ENCODE assay signal across 39 cellular contexts in the genomic region with DNA sequence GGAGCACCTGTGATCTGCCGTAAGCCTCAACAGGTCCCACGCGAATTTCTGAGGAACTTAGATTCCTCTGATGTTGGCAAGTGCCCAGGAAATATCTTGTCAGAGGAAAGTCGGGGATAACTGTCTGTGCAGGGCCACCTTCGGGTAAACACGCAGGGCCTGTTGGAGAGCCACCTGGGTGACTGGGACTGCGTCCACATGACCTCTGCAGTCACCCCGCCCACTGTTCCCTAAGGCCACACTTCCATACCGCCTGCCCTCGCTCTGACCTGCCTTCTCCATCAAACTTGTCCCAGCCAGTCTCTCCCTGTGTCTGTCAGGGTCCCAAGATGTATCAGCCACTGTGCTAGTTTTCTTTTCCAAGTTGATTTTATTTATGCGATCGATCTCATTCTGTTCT. TPM values are rescaled to one million over a fixed set of nuclear protein-coding genes. Genes with fewer than 3 reads are reported as not detected.
"Had no signal": no experiment of that assay in that cellular context is flagged by ENCODE, and none has a peak within 500 bp of the region (broad histone marks: within the 10 kb centered on the region; RNA-seq: fewer than 3 reads in every experiment).

No MANE protein-coding gene starts in this region.

- H3K36me3 Mint-ChIP-seq: activated naive CD4-positive, alpha-beta T cell treated with anti-CD3 and anti-CD28 coated beads, Interleukin-2, amount 10 ng/mL, durations not matched to agents 7 days and 5 days; activated naive CD8-positive, alpha-beta T cell treated with anti-CD3 and anti-CD28 coated beads, Interleukin-2, amount 10 ng/mL, durations not matched to agents 7 days and 5 days; brain; immature natural killer cell; stimulated activated memory B cell treated with anti-CD40 and anti-IgM and Interleukin-4, amounts not matched to agents 10 μg/mL and 1 μg/mL and 100 μg/mL, for 72 hours; type B pancreatic cell had no signal

- H3K27ac Mint-ChIP-seq: activated naive CD4-positive, alpha-beta T cell treated with anti-CD3 and anti-CD28 coated beads, Interleukin-2, amount 10 ng/mL, durations not matched to agents 7 days and 5 days; activated naive CD8-positive, alpha-beta T cell treated with anti-CD3 and anti-CD28 coated beads, Interleukin-2, amount 10 ng/mL, durations not matched to agents 7 days and 5 days; activated T-cell treated with anti-CD3 and anti-CD28 coated beads, Interleukin-2, amount 50 U/mL, for 24 hours; brain; dendritic cell treated with granulocyte-macrophage colony-stimulating factor and Interleukin-4, amounts not matched to agents 40 ng/mL and 50 ng/mL, for 4 days; endodermal cell; immature natural killer cell; nephron; stimulated activated memory B cell treated with anti-CD40 and anti-IgM and Interleukin-4, amounts not matched to agents 10 μg/mL and 1 μg/mL and 100 μg/mL, for 72 hours; stimulated activated naive CD8-positive, alpha-beta T cell treated with anti-CD3 and anti-CD28 coated beads, Interleukin-15, amount 100 ng/mL, for 72 hours; type B pancreatic cell had no signal

- H3K9me3 Mint-ChIP-seq: activated naive CD4-positive, alpha-beta T cell treated with anti-CD3 and anti-CD28 coated beads, Interleukin-2, amount 10 ng/mL, durations not matched to agents 7 days and 5 days; activated naive CD8-positive, alpha-beta T cell treated with anti-CD3 and anti-CD28 coated beads, Interleukin-2, amount 10 ng/mL, durations not matched to agents 7 days and 5 days; activated T-cell treated with anti-CD3 and anti-CD28 coated beads, Interleukin-2, amount 50 U/mL, for 24 hours; dendritic cell treated with granulocyte-macrophage colony-stimulating factor and Interleukin-4, amounts not matched to agents 40 ng/mL and 50 ng/mL, for 4 days; endodermal cell; immature natural killer cell; nephron; stimulated activated memory B cell treated with anti-CD40 and anti-IgM and Interleukin-4, amounts not matched to agents 10 μg/mL and 1 μg/mL and 100 μg/mL, for 72 hours; stimulated activated naive CD8-positive, alpha-beta T cell treated with anti-CD3 and anti-CD28 coated beads, Interleukin-15, amount 100 ng/mL, for 72 hours; type B pancreatic cell had no signal

- H3K27me3 Mint-ChIP-seq: activated naive CD8-positive, alpha-beta T cell treated with anti-CD3 and anti-CD28 coated beads, Interleukin-2, amount 10 ng/mL, durations not matched to agents 7 days and 5 days; stimulated activated memory B cell treated with anti-CD40 and anti-IgM and Interleukin-4, amounts not matched to agents 10 μg/mL and 1 μg/mL and 100 μg/mL, for 72 hours; stimulated activated naive CD8-positive, alpha-beta T cell treated with anti-CD3 and anti-CD28 coated beads, Interleukin-15, amount 100 ng/mL, for 72 hours had no signal

- H3K36me3 ChIP-seq: ascending aorta, heart left ventricle, left lung, neutrophil, pancreas, prostate gland, sigmoid colon, vagina had no signal

- H3K4me1 Mint-ChIP-seq: immature natural killer cell had no signal

- H3K4me3 Mint-ChIP-seq: activated naive CD4-positive, alpha-beta T cell treated with anti-CD3 and anti-CD28 coated beads, Interleukin-2, amount 10 ng/mL, durations not matched to agents 7 days and 5 days; activated naive CD8-positive, alpha-beta T cell treated with anti-CD3 and anti-CD28 coated beads, Interleukin-2, amount 10 ng/mL, durations not matched to agents 7 days and 5 days; activated T-cell treated with anti-CD3 and anti-CD28 coated beads, Interleukin-2, amount 50 U/mL, for 24 hours; brain; dendritic cell treated with granulocyte-macrophage colony-stimulating factor and Interleukin-4, amounts not matched to agents 40 ng/mL and 50 ng/mL, for 4 days; endodermal cell; immature natural killer cell; nephron; stimulated activated memory B cell treated with anti-CD40 and anti-IgM and Interleukin-4, amounts not matched to agents 10 μg/mL and 1 μg/mL and 100 μg/mL, for 72 hours; stimulated activated naive CD8-positive, alpha-beta T cell treated with anti-CD3 and anti-CD28 coated beads, Interleukin-15, amount 100 ng/mL, for 72 hours; type B pancreatic cell had no signal

- H3K4me3 ChIP-seq: ascending aorta, heart left ventricle, left lung, pancreas, prostate gland, sigmoid colon, smooth muscle cell, vagina had no signal

- DNase-seq: activated CD4-positive, alpha-beta T cell treated with anti-CD3 and anti-CD28 coated beads for 48 hours; activated CD4-positive, alpha-beta T cell treated with anti-CD3 and anti-CD28 coated beads, Interleukin-2, amount 50 U/mL, for 48 hours; activated CD8-positive, alpha-beta memory T cell treated with anti-CD3 and anti-CD28 coated beads for 24 hours; activated gamma-delta T cell; activated naive CD4-positive, alpha-beta T cell treated with anti-CD3 and anti-CD28 coated beads, Interleukin-2, amount 10 ng/mL, durations not matched to agents 7 days and 5 days; activated naive CD8-positive, alpha-beta T cell treated with anti-CD3 and anti-CD28 coated beads, Interleukin-2, amount 10 ng/mL, durations not matched to agents 7 days and 5 days; activated T-cell treated with anti-CD3 and anti-CD28 coated beads, Interleukin-2, amount 50 U/mL, for 24 hours; central memory CD4-positive, alpha-beta T cell; endodermal cell; foreskin fibroblast; heart left ventricle; hypothalamus; immature natural killer cell; left lung; pancreas; retina; sigmoid colon; stimulated activated CD4-positive, alpha-beta T cell treated with anti-CD3 and anti-CD28 coated beads, Interleukin-1b, Interleukin-23, amount 100 ng/mL, for 48 hours; stimulated activated CD4-positive, alpha-beta T cell treated with anti-CD3 and anti-CD28 coated beads, Interleukin-4, amount 100 ng/mL, for 4 hours; stimulated activated CD8-positive, alpha-beta memory T cell treated with anti-CD3 and anti-CD28 coated beads, Interleukin-4, amount 100 ng/mL, for 48 hours; stimulated activated naive CD8-positive, alpha-beta T cell treated with anti-CD3 and anti-CD28 coated beads, Interleukin-15, amount 100 ng/mL, for 72 hours; substantia nigra had no signal

- FAIRE-seq: pancreas, TTC549 had no signal

- H3K4me2 ChIP-seq: smooth muscle cell had no signal

- H3K27me3 ChIP-seq: ascending aorta, pancreas, vagina had no signal

- H3K4me1 ChIP-seq: pancreas, prostate gland, vagina had no signal

- H3K27ac ChIP-seq: ascending aorta, heart left ventricle, left lung, neutrophil, pancreas, prostate gland, sigmoid colon, vagina, VCaP had no signal

- H3K9me3 ChIP-seq: ascending aorta, heart left ventricle, left lung, neutrophil, pancreas, prostate gland, sigmoid colon, vagina had no signal

- ATAC-seq: activated CD4-positive, CD25-positive, alpha-beta regulatory T cell treated with anti-CD3 and anti-CD28 coated beads, Interleukin-2, amount 50 U/mL, for 24 hours; esophagus mucosa; heart left ventricle; left lung; pancreas; stimulated activated memory B cell treated with anti-CD40 and anti-IgM and Interleukin-4, amounts not matched to agents 10 μg/mL and 1 μg/mL and 100 μg/mL, for 72 hours; stimulated activated naive CD8-positive, alpha-beta T cell treated with anti-CD3 and anti-CD28 coated beads, Interleukin-15, amount 100 ng/mL, for 72 hours had no signal

RNA-seq across cellular contexts. Expression of a gene that starts 28.7 kb away (rescaled TPM):
- total RNA-seq: activated naive CD8-positive, alpha-beta T cell treated with anti-CD3 and anti-CD28 coated beads, Interleukin-2, amount 10 ng/mL, durations not matched to agents 7 days and 5 days; ascending aorta; endodermal cell; esophagus mucosa; heart left ventricle; kidney epithelial cell; left lung; lung microvascular endothelial cell; mucosa of gallbladder; pancreas; prostate gland; sigmoid colon; smooth muscle cell; vagina had no signal
- polyA plus RNA-seq: heart left ventricle, pancreas, smooth muscle cell had no signal
